Comparison of ENCODE assay signal across 30 cellular contexts in the genomic region with DNA sequence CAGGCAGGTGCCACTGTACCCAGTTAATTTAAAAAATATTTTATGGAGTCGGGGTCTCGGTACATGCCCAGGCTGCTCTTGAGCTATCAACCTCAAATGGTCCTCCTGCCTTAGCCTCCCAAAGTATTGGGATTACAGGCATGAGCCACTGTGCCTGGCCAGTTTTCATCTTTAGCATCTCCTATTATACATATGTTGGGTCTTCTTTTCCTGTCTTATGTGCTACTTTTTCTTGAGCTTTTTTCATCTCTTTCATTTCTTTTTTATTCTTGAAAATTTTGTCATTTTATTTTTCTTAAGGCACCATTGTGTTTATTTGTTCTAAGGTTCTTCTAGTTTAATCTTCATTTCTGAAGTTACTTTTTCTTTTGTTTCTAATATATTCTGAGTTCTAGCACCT. TPM values are rescaled to one million over a fixed set of nuclear protein-coding genes. Genes with fewer than 3 reads are reported as not detected.
DNase-seq lines count a peak whose midpoint lies in the region; ATAC-seq, FAIRE-seq and TF ChIP-seq lines count a peak whose summit lies in the region.
"Had no signal": no experiment of that assay in that cellular context is flagged by ENCODE, and none has a peak within 500 bp of the region (broad histone marks: within the 10 kb centered on the region; RNA-seq: fewer than 3 reads in every experiment).

No MANE protein-coding gene starts in this region.

- no peaks in the 10 kb centered on the region for H3K27me3 Mint-ChIP-seq in activated T-cell treated with anti-CD3 and anti-CD28 coated beads, Interleukin-2, amount 50 U/mL, for 72 hours (ENCODE audit: low read depth)
- H3K27me3 Mint-ChIP-seq in activated T-cell treated with anti-CD3 and anti-CD28 coated beads, Interleukin-2, amount 50 U/mL, for 24 hours = no peaks in the 10 kb centered on the region
- H3K27me3 Mint-ChIP-seq in CD14-positive monocyte (ENCODE audit: low read depth in 3 of 3) = peaks cover 0 to under 1% (median 0%) of the 10 kb centered on the region in 3 donors
- H3K27me3 Mint-ChIP-seq: T-cell had no signal

- intact Hi-C loops in K562 (cut with micrococcal nuclease) (no loop called here), sigmoid colon (cut with DNase I) (no loop called here), CD14-positive monocyte (cut with micrococcal nuclease) (no loop called here)

- peaks cover 52% of the 10 kb centered on the region for H3K4me1 Mint-ChIP-seq in activated T-cell treated with anti-CD3 and anti-CD28 coated beads, Interleukin-2, amount 50 U/mL, for 72 hours (ENCODE audit: low read depth)
- H3K4me1 Mint-ChIP-seq in activated T-cell treated with anti-CD3 and anti-CD28 coated beads, Interleukin-2, amount 50 U/mL, for 24 hours (ENCODE audit: low read depth) = peaks cover 52% of the 10 kb centered on the region
- H3K4me1 Mint-ChIP-seq in CD14-positive monocyte = peaks cover 18% of the 10 kb centered on the region

- peaks cover 17 to 29% of the 10 kb centered on the region in 2 donors for H3K36me3 Mint-ChIP-seq in activated T-cell treated with anti-CD3 and anti-CD28 coated beads, Interleukin-2, amount 50 U/mL, for 72 hours (ENCODE audit: insufficient read depth in 2 of 2)
- H3K36me3 Mint-ChIP-seq in activated T-cell treated with anti-CD3 and anti-CD28 coated beads, Interleukin-2, amount 50 U/mL, for 24 hours (ENCODE audit: low read depth) = peaks cover 64% of the 10 kb centered on the region
- peaks cover 58 to 64% of the 10 kb centered on the region in 2 donors for H3K36me3 Mint-ChIP-seq in CD14-positive monocyte

- in situ Hi-C loops in K562 (cut with MboI) = no loop called here

- no peaks in the 10 kb centered on the region for H4K20me1 ChIP-seq in K562 (replicated peaks; ENCODE audit: control insufficient read depth, insufficient read depth, low read length)

- no peak overlapping the region for H2AFZ ChIP-seq in K562 (ENCODE audit: low read depth, low read length)

- POLR2A ChIA-PET in HEK293 (lab: Yijun Ruan, JAX) (no interaction called here), K562 (lab: Yijun Ruan, JAX) (interaction anchor here (1.1 to 1.2 kb wide), 2 partner anchors 8 to 21 kb away, joined by 3 read pairs; a partner anchor contains a TSS)

- no peak overlapping the region for H3K27ac ChIP-seq in HEK293 (ENCODE audit: extremely low read depth, low read depth, low read length)
- H3K27ac ChIP-seq in K562 (ENCODE audit: extremely low read depth, low read depth, low read length) = no peak overlapping the region
- no peak overlapping the region for H3K27ac ChIP-seq in sigmoid colon
- H3K27ac ChIP-seq: SJSA1 had no signal

- H3K4me3 ChIP-seq in HEK293 (ENCODE audit: low read depth, low read length) = no peak overlapping the region
- H3K4me3 ChIP-seq in K562 = no peak overlapping the region
- no peak overlapping the region for H3K4me3 ChIP-seq in sigmoid colon
- H3K4me3 ChIP-seq: SJSA1 had no signal

- H3K9me3 Mint-ChIP-seq in activated T-cell treated with anti-CD3 and anti-CD28 coated beads, Interleukin-2, amount 50 U/mL, for 72 hours = peaks cover 8 to 18% of the 10 kb centered on the region in 2 donors
- H3K9me3 Mint-ChIP-seq in activated T-cell treated with anti-CD3 and anti-CD28 coated beads, Interleukin-2, amount 50 U/mL, for 24 hours = peaks cover 11% of the 10 kb centered on the region
- peaks cover 16 to 26% (median 23%) of the 10 kb centered on the region in 7 donors for H3K9me3 Mint-ChIP-seq in CD14-positive monocyte

- TF ChIP-seq RAD21 in K562 (CRISPR knock-in tag; conservative IDR thresholded peaks at IDR 0.05 in 1 of 2, IDR thresholded peaks at IDR 0.05 in 1 of 2) = no peak

- TF ChIP-seq CTCF in HEK293 (tag by site-specific recombination; IDR thresholded peaks at IDR 0.05) (no peak), K562 (IDR thresholded peaks at IDR 0.05 in 2 of 3, conservative IDR thresholded peaks at IDR 0.05 in 1 of 3; ENCODE audit: insufficient read depth in 2 of 3, low read depth in 1 of 3, low read length in 3 of 3) (no peak), sigmoid colon (IDR thresholded peaks at IDR 0.05) (no peak), CD14-positive monocyte (IDR thresholded peaks at IDR 0.05) (no peak)

- no peak overlapping the region for H3K4me2 ChIP-seq in K562 (ENCODE audit: insufficient read depth, low read length)

- DNase-seq in activated T-cell treated with anti-CD3 and anti-CD28 coated beads, Interleukin-2, amount 50 U/mL, for 72 hours = no peak
- DNase-seq in activated T-cell treated with anti-CD3 and anti-CD28 coated beads, Interleukin-2, amount 50 U/mL, for 24 hours = no peak
- no peak for DNase-seq in K562 (ENCODE audit: extremely low read depth in 1 of 4, low spot score in 3 of 4)
- peak; percentile 21 for DNase-seq in sigmoid colon
- no peak for DNase-seq in amygdala (lab: John Stamatoyannopoulos, UW)
- DNase-seq in NCI-H187 (lab: John Stamatoyannopoulos, UW) = no peak
- no peak for DNase-seq in CD14-positive monocyte (ENCODE audit: low spot score)
- DNase-seq: AML-193; Caco-2; CD8-positive, alpha-beta T cell; DMS153; HCEC 1CT; Kasumi-1; NCI-H1092 treated with DMSO at 0.1 percent for 48 hours; NCI-H1436; NCI-H187 treated with DMSO at 0.1 percent for 48 hours; NCI-H2107; NCI-H524 treated with DMSO at 0.1 percent for 48 hours; Right ventricle myocardium superior; RPMI8226; T-cell had no signal

- H3K9me3 ChIP-seq in HEK293 (ENCODE audit: control insufficient read depth, insufficient read depth, low read depth, low read length) = no peaks in the 10 kb centered on the region
- H3K9me3 ChIP-seq in K562 (replicated peaks; ENCODE audit: control insufficient read depth, insufficient read depth, low read depth, low read length) = no peaks in the 10 kb centered on the region
- peaks cover 0 to 5% (median 3%) of the 10 kb centered on the region in 4 donors for H3K9me3 ChIP-seq in sigmoid colon

- 94% methylated on average over 2 of the region's 2 CpGs for WGBS in K562 (ENCODE audit: insufficient coverage, low coverage, missing lambda C conversion rate)
- WGBS in sigmoid colon, 2 donors = 96 to 99% methylated on average over 2 of the region's 2 CpGs

- no peaks in the 10 kb centered on the region for H3K4me1 ChIP-seq in HEK293 (ENCODE audit: control insufficient read depth, insufficient read depth, low read length)
- H3K4me1 ChIP-seq in K562 (replicated peaks in 1 of 2; ENCODE audit: control insufficient read depth in 2 of 2, insufficient read depth in 2 of 2, low read length in 2 of 2) = peaks cover 0 to 1% of the 10 kb centered on the region in 2 experiments; a peak in 2 of 5 replicates
- peaks cover 0 to 4% (median 2%) of the 10 kb centered on the region in 4 donors for H3K4me1 ChIP-seq in sigmoid colon
- H3K4me1 ChIP-seq: Caco-2 had no signal

- no peak overlapping the region for H3K4me3 Mint-ChIP-seq in activated T-cell treated with anti-CD3 and anti-CD28 coated beads, Interleukin-2, amount 50 U/mL, for 72 hours
- H3K4me3 Mint-ChIP-seq in activated T-cell treated with anti-CD3 and anti-CD28 coated beads, Interleukin-2, amount 50 U/mL, for 24 hours = no peak overlapping the region
- no peak overlapping the region for H3K4me3 Mint-ChIP-seq in CD14-positive monocyte
- H3K4me3 Mint-ChIP-seq: CD8-positive, alpha-beta T cell; T-cell had no signal

- CTCF ChIA-PET in HEK293 (lab: Yijun Ruan, JAX) = interaction anchor here (1.6 kb wide), 1 partner anchor 10 kb away, joined by 5 read pairs; no protein-coding TSS in a partner anchor
- CTCF ChIA-PET in K562 (lab: Yijun Ruan, JAX; ENCODE audit: low intra/inter-chr PET ratio) = no interaction called here

- peaks cover 0 to 5% of the 10 kb centered on the region in 2 experiments; a peak in 2 of 3 replicates for H3K36me3 ChIP-seq in HEK293 (ENCODE audit: control insufficient read depth in 2 of 2, insufficient read depth in 1 of 2, low read length in 2 of 2)
- H3K36me3 ChIP-seq in K562 (ENCODE audit: control insufficient read depth, insufficient read depth, low read length) = no peaks in the 10 kb centered on the region; the same call in 2 of the 3 replicates
- peaks cover 0 to 3% (median 1%) of the 10 kb centered on the region in 4 donors for H3K36me3 ChIP-seq in sigmoid colon

- FAIRE-seq in K562 (lab: Jason Lieb, UNC) = no peak
- FAIRE-seq: H1 had no signal

- BruUV-seq in K562 (replicated peaks; lab: Mats Ljungman, UMichigan) = no TSS peak

- TF ChIP-seq EP300 in K562 (IDR thresholded peaks at IDR 0.05; ENCODE audit: low read length) = no peak
- TF ChIP-seq EP300 in sigmoid colon (IDR thresholded peaks at IDR 0.05) = no peak

- ATAC-seq in activated T-cell treated with anti-CD3 and anti-CD28 coated beads, Interleukin-2, amount 50 U/mL, for 72 hours (replicated peaks in 1 of 2) = no peak
- no peak for ATAC-seq in K562
- ATAC-seq: CD8-positive, alpha-beta T cell; T-cell had no signal

- H3K27ac Mint-ChIP-seq in activated T-cell treated with anti-CD3 and anti-CD28 coated beads, Interleukin-2, amount 50 U/mL, for 72 hours = peak overlapping the region; percentile 88
- no peak overlapping the region for H3K27ac Mint-ChIP-seq in activated T-cell treated with anti-CD3 and anti-CD28 coated beads, Interleukin-2, amount 50 U/mL, for 24 hours
- H3K27ac Mint-ChIP-seq in CD14-positive monocyte = no peak overlapping the region
- H3K27ac Mint-ChIP-seq: CD8-positive, alpha-beta T cell; T-cell had no signal

- no peaks in the 10 kb centered on the region for H3K27me3 ChIP-seq in K562 (ENCODE audit: control insufficient read depth in 2 of 2, insufficient read depth in 2 of 2, low read length in 2 of 2)
- H3K27me3 ChIP-seq in sigmoid colon = no peaks in the 10 kb centered on the region
- H3K27me3 ChIP-seq: BLaER1 treated with 17β-estradiol and CSF1 and Interleukin-3, amounts not matched to agents 10 nM and 100 nM; SJSA1 had no signal

- no peak overlapping the region for H3K9ac ChIP-seq in K562 (ENCODE audit: insufficient read depth in 1 of 2, low read depth in 2 of 2, low read length in 2 of 2)
- H3K9ac ChIP-seq: BLaER1 treated with 17β-estradiol and CSF1 and Interleukin-3, amounts not matched to agents 10 nM and 100 nM had no signal

- no peak for TF ChIP-seq POLR2A in K562 (conservative IDR thresholded peaks at IDR 0.05)
- no peak for TF ChIP-seq POLR2A in sigmoid colon (IDR thresholded peaks at IDR 0.05)

- H3K9me1 ChIP-seq in K562 (ENCODE audit: control insufficient read depth, insufficient read depth, low read length) = no peaks in the 10 kb centered on the region

- peaks cover 29% of the 10 kb centered on the region for H3K79me2 ChIP-seq in K562 (ENCODE audit: control insufficient read depth, insufficient read depth, low read length)

RNA-seq across cellular contexts. Expression of a gene that starts 20.7 kb away (rescaled TPM):
- total RNA-seq in activated T-cell treated with anti-CD3 and anti-CD28 coated beads, Interleukin-2, amount 50 U/mL, for 72 hours = 10 to 100 TPM; 35.8 to 39.8 TPM
- total RNA-seq in K562 (2011; cell fraction: chromatin; rRNA removed; ENCODE audit: low replicate concordance) = 107 and 121 TPM in 2 replicates
- total RNA-seq in K562 (2011; cell fraction: nucleolus; rRNA removed) = 56.7 and 71.4 TPM in 2 replicates
- total RNA-seq in K562 (2011; cell fraction: nucleoplasm; rRNA removed) = 79.5 and 85.3 TPM in 2 replicates
- 17.1 and 22.1 TPM in 2 replicates for total RNA-seq in K562 (2014; rRNA removed)
- total RNA-seq in K562 (2014; rRNA removed; fragmentation: Illumina TruSeq; extraction: Trizol) = 10.7 and 15.6 TPM in 2 replicates
- total RNA-seq in K562 (2015; rRNA removed; fragmentation: Illumina TruSeq; extraction: Trizol) = 14.4 and 16.1 TPM in 2 replicates
- 21.7 and 25.7 TPM in 2 replicates for total RNA-seq in K562 (2021)
- polyA plus RNA-seq in K562 (2011; rRNA removed) = 12.1 and 13.1 TPM in 2 replicates
- polyA plus RNA-seq in K562 (2011; cell fraction: cytosol; rRNA removed) = 13.7 and 18.2 TPM in 2 replicates
- 30.9 and 42.3 TPM in 2 replicates for polyA plus RNA-seq in K562 (2011; cell fraction: nucleus; rRNA removed)
- 19.2 and 21.4 TPM in 2 replicates for polyA plus RNA-seq in K562 (2012)
- 13.0 and 19.2 TPM in 2 replicates for polyA plus RNA-seq in K562 (2014; fragmentation: Illumina TruSeq; extraction: Trizol)
- polyA plus RNA-seq in K562 (2014; fragmentation: Nextera tagmentation; extraction: Ambion mirVana) = 1 to 10 TPM; 4.6 to 4.7 TPM
- 16.0 and 19.0 TPM in 2 replicates for polyA plus RNA-seq in K562 (2014; rRNA removed)
- polyA minus RNA-seq in K562 (2011; rRNA and poly(A)+ RNA removed) = 22.0 and 25.5 TPM in 2 replicates
- 12.1 and 21.2 TPM in 2 replicates for polyA minus RNA-seq in K562 (2011; cell fraction: cytosol; rRNA and poly(A)+ RNA removed)
- 32.4 and 45.1 TPM in 2 replicates for polyA minus RNA-seq in K562 (2011; cell fraction: nucleus; rRNA and poly(A)+ RNA removed)
- total RNA-seq in sigmoid colon = 10 to 100 TPM; 17.4 to 31.0 (median 23.0) TPM
- polyA plus RNA-seq in sigmoid colon = 10 to 100 TPM in 1 of 3 donors, 1 to 10 TPM in 2; 8.4 to 15.9 (median 8.8) TPM
- polyA plus RNA-seq in CD14-positive monocyte = 10 to 100 TPM; 10.1 to 11.7 TPM

RNA-seq across cellular contexts. Expression of a gene that starts 35.6 kb away (rescaled TPM):
- under 1 TPM in 1 of 2 donors, not detected in 1; 0.22 TPM for total RNA-seq in activated T-cell treated with anti-CD3 and anti-CD28 coated beads, Interleukin-2, amount 50 U/mL, for 72 hours
- total RNA-seq in K562 (2011; cell fraction: chromatin; rRNA removed; ENCODE audit: low replicate concordance) = not detected in 2 replicates
- total RNA-seq in K562 (2011; cell fraction: nucleolus; rRNA removed) = 0.66 TPM in 1 of 2 replicates, not detected in the other
- not detected in 2 replicates for total RNA-seq in K562 (2011; cell fraction: nucleoplasm; rRNA removed)
- total RNA-seq in K562 (2014; rRNA removed) = not detected in 2 replicates
- not detected in 2 replicates for total RNA-seq in K562 (2014; rRNA removed; fragmentation: Illumina TruSeq; extraction: Trizol)
- not detected in 2 replicates for total RNA-seq in K562 (2015; rRNA removed; fragmentation: Illumina TruSeq; extraction: Trizol)
- total RNA-seq in K562 (2021) = not detected in 2 replicates
- not detected in 2 replicates for polyA plus RNA-seq in K562 (2011; rRNA removed)
- not detected in 2 replicates for polyA plus RNA-seq in K562 (2011; cell fraction: cytosol; rRNA removed)
- polyA plus RNA-seq in K562 (2011; cell fraction: nucleus; rRNA removed) = 0.18 TPM in 1 of 2 replicates, not detected in the other
- polyA plus RNA-seq in K562 (2012) = 0.07 and 0.15 TPM in 2 replicates
- not detected in 2 replicates for polyA plus RNA-seq in K562 (2014; fragmentation: Illumina TruSeq; extraction: Trizol)
- polyA plus RNA-seq in K562 (2014; fragmentation: Nextera tagmentation; extraction: Ambion mirVana) = not detected
- polyA plus RNA-seq in K562 (2014; rRNA removed) = not detected in 2 replicates
- 0.04 TPM in 1 of 2 replicates, not detected in the other for polyA minus RNA-seq in K562 (2011; rRNA and poly(A)+ RNA removed)
- polyA minus RNA-seq in K562 (2011; cell fraction: cytosol; rRNA and poly(A)+ RNA removed) = not detected in 2 replicates
- polyA minus RNA-seq in K562 (2011; cell fraction: nucleus; rRNA and poly(A)+ RNA removed) = not detected in 2 replicates
- not detected for total RNA-seq in sigmoid colon
- polyA plus RNA-seq in sigmoid colon = not detected
- polyA plus RNA-seq in CD14-positive monocyte = not detected
- total RNA-seq: A172; CD8-positive, alpha-beta T cell; Daoy; G401; H1; HT-29; M059J; Right ventricle myocardium superior; SJSA1 had no signal
- polyA plus RNA-seq: H1 had no signal
